Comparison of ENCODE assay signal across 15 cellular contexts in the genomic region with DNA sequence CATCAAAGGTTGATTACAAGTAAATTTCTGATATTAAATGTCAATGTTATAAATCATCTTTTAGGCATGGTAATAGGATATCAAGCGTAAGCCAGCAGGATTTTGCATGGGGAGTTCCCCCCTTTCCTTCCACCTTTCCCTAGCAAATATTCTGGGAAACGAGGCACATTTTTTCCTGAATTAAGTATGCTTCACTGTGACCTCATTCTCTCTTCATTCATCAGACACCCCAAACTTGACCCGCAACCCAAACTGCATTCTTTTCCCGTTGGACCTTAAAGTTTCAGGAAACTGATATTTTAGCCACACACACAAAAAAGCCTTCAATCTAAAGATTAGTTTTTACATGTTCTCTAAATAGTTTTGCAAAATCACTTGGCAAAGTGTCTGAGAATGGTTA.
DNase-seq lines count a peak whose midpoint lies in the region; TF ChIP-seq lines count a peak whose summit lies in the region.
"Had no signal": no experiment of that assay in that cellular context is flagged by ENCODE, and none has a peak within 500 bp of the region (broad histone marks: within the 10 kb centered on the region; RNA-seq: fewer than 3 reads in every experiment).

No MANE protein-coding gene starts in this region.

- intact Hi-C loops in adrenal gland (cut with DNase I) = no loop called here

- H3K79me2 ChIP-seq in osteoblast (ENCODE audit: insufficient read depth, low read length) = no peaks in the 10 kb centered on the region

- peaks cover 7% of the 10 kb centered on the region for H3K9me3 Mint-ChIP-seq in progenitor cell of endocrine pancreas (ENCODE audit: low read depth)

- H3K36me3 ChIP-seq in adrenal gland (replicated peaks in 1 of 2) (no peaks in the 10 kb centered on the region), osteoblast (ENCODE audit: insufficient read depth, low read length) (no peaks in the 10 kb centered on the region)

- 30 to 44% (median 36%) methylated on average over 4 of the region's 4 CpGs for WGBS in adrenal gland, 4 donors

- H3K27me3 Mint-ChIP-seq in progenitor cell of endocrine pancreas = no peaks in the 10 kb centered on the region

- H3K27ac Mint-ChIP-seq in progenitor cell of endocrine pancreas = no peak overlapping the region
- H3K27ac Mint-ChIP-seq: CD4-positive, alpha-beta T cell had no signal

- no peaks in the 10 kb centered on the region for H4K20me1 ChIP-seq in osteoblast (ENCODE audit: insufficient read depth, low read length)

- H3K4me1 ChIP-seq in adrenal gland (replicated peaks in 1 of 2) (peaks cover 4 to 7% of the 10 kb centered on the region in 2 donors), osteoblast (ENCODE audit: insufficient read depth, low read length) (peaks cover 3% of the 10 kb centered on the region)
- H3K4me1 ChIP-seq: Caco-2 had no signal

- TF ChIP-seq CTCF in adrenal gland (IDR thresholded peaks at IDR 0.05) = no peak
- TF ChIP-seq CTCF in osteoblast (IDR thresholded peaks at IDR 0.05; ENCODE audit: extremely low read depth, low read depth, low read length) = no peak
- no peak for TF ChIP-seq CTCF in progenitor cell of endocrine pancreas (IDR thresholded peaks at IDR 0.05; ENCODE audit: unreplicated experiment)

- TF ChIP-seq POLR2A in adrenal gland (IDR thresholded peaks at IDR 0.05) = no peak

- H3K9me3 ChIP-seq in adrenal gland (replicated peaks in 1 of 3) (no peaks in the 10 kb centered on the region), osteoblast (ENCODE audit: low read depth, low read length) (peaks cover 4% of the 10 kb centered on the region)
- H3K9me3 ChIP-seq: A549, Caco-2 had no signal

- H3K4me2 ChIP-seq in osteoblast (ENCODE audit: insufficient read depth, low read length) = no peak overlapping the region
- H3K4me2 ChIP-seq: A549 had no signal

- peaks cover 2% of the 10 kb centered on the region for H3K36me3 Mint-ChIP-seq in progenitor cell of endocrine pancreas (ENCODE audit: insufficient read depth)

- H3K27ac ChIP-seq in adrenal gland (peak overlapping the region in 3 of 5 donors; percentile 16 to 33 (median 23)), osteoblast (ENCODE audit: low read depth, low read length) (peak overlapping the region; percentile 39)
- H3K27ac ChIP-seq: 22Rv1, C4-2B had no signal

- peak; percentile 15 for DNase-seq in EL
- DNase-seq in adrenal gland = peak in 1 of 7 donors; percentile 26
- DNase-seq in fibroblast of peridontal ligament (ENCODE audit: extremely low read depth) = peak; percentile 41
- no peak for DNase-seq in osteoblast (ENCODE audit: insufficient read length, low spot score, missing footprints)
- DNase-seq in RKO (ENCODE audit: low spot score) = no peak
- no peak for DNase-seq in progenitor cell of endocrine pancreas (ENCODE audit: low spot score, unreplicated experiment)
- no peak for DNase-seq in T-helper 2 cell
- DNase-seq: AML-193; Caco-2; CD4-positive, alpha-beta T cell; GDM1; HCEC 1CT had no signal

- H3K4me3 Mint-ChIP-seq in progenitor cell of endocrine pancreas (ENCODE audit: low read depth) = no peak overlapping the region
- H3K4me3 Mint-ChIP-seq: CD4-positive, alpha-beta T cell had no signal

- H3K4me3 ChIP-seq in adrenal gland (no peak overlapping the region), osteoblast (ENCODE audit: insufficient read depth, low read length) (no peak overlapping the region)
- H3K4me3 ChIP-seq: A549 had no signal

- H3K27me3 ChIP-seq in adrenal gland (no peaks in the 10 kb centered on the region), osteoblast (ENCODE audit: insufficient read depth, low read length) (no peaks in the 10 kb centered on the region)

- no peak overlapping the region for H2AFZ ChIP-seq in osteoblast (ENCODE audit: low read length)

- H3K4me1 Mint-ChIP-seq in progenitor cell of endocrine pancreas (ENCODE audit: low read depth) = no peaks in the 10 kb centered on the region

Comparison
In these comparisons a context has a peak if more than half of its experiments do, and no peak if none do; other contexts are left out.
1. DNase-seq: peak in EL (single experiment) and fibroblast of peridontal ligament (single experiment); none in osteoblast (single experiment), RKO (single experiment), progenitor cell of endocrine pancreas (single experiment) and T-helper 2 cell (0 of 5).